Comparison of ENCODE assay signal across 22 cellular contexts in genomic region chr11:94746721-94747120, GRCh38. TPM values are rescaled to one million over a fixed set of nuclear protein-coding genes. Genes with fewer than 3 reads are reported as not detected.
DNase-seq lines count a peak whose midpoint lies in the region; ATAC-seq and TF ChIP-seq lines count a peak whose summit lies in the region.
"Had no signal": no experiment of that assay in that cellular context is flagged by ENCODE, and none has a peak within 500 bp of the region (broad histone marks: within the 10 kb centered on the region; RNA-seq: fewer than 3 reads in every experiment).

No MANE protein-coding gene starts in this region.

- H3K27me3 Mint-ChIP-seq in activated T-cell treated with anti-CD3 and anti-CD28 coated beads, Interleukin-2, amount 50 U/mL, for 24 hours, result peaks cover 64% of the 10 kb centered on the region
- H3K27me3 Mint-ChIP-seq: brain had no signal

- intact Hi-C loops in left colon (cut with DNase I, micrococcal nuclease), result no loop called here

- H3K27me3 ChIP-seq in SJSA1 (replicated peaks) (no peaks in the 10 kb centered on the region), upper lobe of left lung (no peaks in the 10 kb centered on the region)
- H3K27me3 ChIP-seq: ovary, thyroid gland had no signal

- H3K36me3 ChIP-seq in SJSA1 (no peaks in the 10 kb centered on the region), upper lobe of left lung (no peaks in the 10 kb centered on the region)
- H3K36me3 ChIP-seq: ovary, spleen, thyroid gland had no signal

- H3K27ac Mint-ChIP-seq in activated T-cell treated with anti-CD3 and anti-CD28 coated beads, Interleukin-2, amount 50 U/mL, for 24 hours, result no peak overlapping the region
- H3K27ac Mint-ChIP-seq: activated CD4-positive, alpha-beta T cell treated with anti-CD3 and anti-CD28 coated beads, Interleukin-2, amount 10 ng/mL, durations not matched to agents 24 days and 14 days; brain; stimulated activated memory B cell treated with anti-CD40 and anti-IgM and Interleukin-4, amounts not matched to agents 10 μg/mL and 1 μg/mL and 100 μg/mL, for 72 hours had no signal

- no peak for TF ChIP-seq CTCF in upper lobe of left lung (IDR thresholded peaks at IDR 0.05)

- H3K27ac ChIP-seq in SJSA1, result peak overlapping the region; percentile 74
- H3K27ac ChIP-seq in upper lobe of left lung, result peak overlapping the region in 3 of 4 donors; percentile 13 to 60 (median 53)
- H3K27ac ChIP-seq: 22Rv1, ovary, spleen, thyroid gland had no signal

- no peak for TF ChIP-seq POLR2A in upper lobe of left lung (IDR thresholded peaks at IDR 0.05)

- no peak overlapping the region for H3K4me3 Mint-ChIP-seq in activated T-cell treated with anti-CD3 and anti-CD28 coated beads, Interleukin-2, amount 50 U/mL, for 24 hours
- H3K4me3 Mint-ChIP-seq: activated CD4-positive, alpha-beta T cell treated with anti-CD3 and anti-CD28 coated beads, Interleukin-2, amount 10 ng/mL, durations not matched to agents 24 days and 14 days; brain; stimulated activated memory B cell treated with anti-CD40 and anti-IgM and Interleukin-4, amounts not matched to agents 10 μg/mL and 1 μg/mL and 100 μg/mL, for 72 hours had no signal

- ATAC-seq in left colon (peak; percentile 93), upper lobe of left lung (ENCODE audit: low FRiP score in 2 of 2) (no peak), GM19324 (IDR thresholded peaks at IDR 0.05; ENCODE audit: low FRiP score, unreplicated experiment) (no peak)
- ATAC-seq: SK-N-SH treated with all-trans-retinoic acid at 6 μM for 48 hours; stimulated activated memory B cell treated with anti-CD40 and anti-IgM and Interleukin-4, amounts not matched to agents 10 μg/mL and 1 μg/mL and 100 μg/mL, for 72 hours had no signal

- no peaks in the 10 kb centered on the region for H3K9me3 Mint-ChIP-seq in activated T-cell treated with anti-CD3 and anti-CD28 coated beads, Interleukin-2, amount 50 U/mL, for 24 hours
- H3K9me3 Mint-ChIP-seq: activated CD4-positive, alpha-beta T cell treated with anti-CD3 and anti-CD28 coated beads, Interleukin-2, amount 10 ng/mL, durations not matched to agents 24 days and 14 days; brain; stimulated activated memory B cell treated with anti-CD40 and anti-IgM and Interleukin-4, amounts not matched to agents 10 μg/mL and 1 μg/mL and 100 μg/mL, for 72 hours had no signal

- peak; percentile 23 for DNase-seq in NCI-H146 (lab: John Stamatoyannopoulos, UW)
- no peak for DNase-seq in NCI-H146 treated with DMSO at 0.1 percent for 48 hours (lab: John Stamatoyannopoulos, UW; ENCODE audit: unreplicated experiment)
- DNase-seq in SJSA1 (ENCODE audit: low read depth in 1 of 2, low spot score in 2 of 2), result peak in 1 of 2 experiments; percentile 53
- no peak for DNase-seq in left colon
- no peak for DNase-seq in upper lobe of left lung
- no peak for DNase-seq in activated T-cell treated with anti-CD3 and anti-CD28 coated beads, Interleukin-2, amount 50 U/mL, for 24 hours
- no peak for DNase-seq in activated CD4-positive, alpha-beta T cell treated with anti-CD3 and anti-CD28 coated beads, Interleukin-2, amount 50 U/mL, for 1 hour
- DNase-seq: activated CD4-positive, alpha-beta T cell treated with anti-CD3 and anti-CD28 coated beads, Interleukin-2, amount 10 ng/mL, durations not matched to agents 24 days and 14 days; activated naive CD4-positive, alpha-beta T cell treated with anti-CD3 and anti-CD28 coated beads, Interleukin-2, amount 50 U/mL, for 16 hours; C1 segment of cervical spinal cord; DMS79 treated with DMSO at 0.1 percent for 48 hours; Kasumi-1; NCI-H187; NCI-H510A; ovary; spleen; thyroid gland had no signal

- H3K4me1 ChIP-seq in SJSA1 (replicated peaks), result peaks cover 19% of the 10 kb centered on the region
- peaks cover 3 to 23% (median 17%) of the 10 kb centered on the region in 4 donors for H3K4me1 ChIP-seq in upper lobe of left lung

- TF ChIP-seq EP300 in upper lobe of left lung (IDR thresholded peaks at IDR 0.05), result peak in 1 of 4 donors; percentile 22

- no peaks in the 10 kb centered on the region for H3K9me3 ChIP-seq in SJSA1 (replicated peaks)
- H3K9me3 ChIP-seq in upper lobe of left lung, result no peaks in the 10 kb centered on the region
- H3K9me3 ChIP-seq: ovary, spleen, thyroid gland had no signal

- no peak overlapping the region for H3K4me3 ChIP-seq in SJSA1
- no peak overlapping the region for H3K4me3 ChIP-seq in upper lobe of left lung
- H3K4me3 ChIP-seq: ovary, spleen, thyroid gland had no signal

- H3K36me3 Mint-ChIP-seq in activated T-cell treated with anti-CD3 and anti-CD28 coated beads, Interleukin-2, amount 50 U/mL, for 24 hours (ENCODE audit: low read depth), result no peaks in the 10 kb centered on the region
- H3K36me3 Mint-ChIP-seq: brain; stimulated activated memory B cell treated with anti-CD40 and anti-IgM and Interleukin-4, amounts not matched to agents 10 μg/mL and 1 μg/mL and 100 μg/mL, for 72 hours had no signal

- 45 to 66% methylated on average over 3 of the region's 3 CpGs for WGBS in upper lobe of left lung, 2 donors

- peaks cover 2% of the 10 kb centered on the region for H3K4me1 Mint-ChIP-seq in activated T-cell treated with anti-CD3 and anti-CD28 coated beads, Interleukin-2, amount 50 U/mL, for 24 hours (ENCODE audit: low read depth)
- H3K4me1 Mint-ChIP-seq: stimulated activated memory B cell treated with anti-CD40 and anti-IgM and Interleukin-4, amounts not matched to agents 10 μg/mL and 1 μg/mL and 100 μg/mL, for 72 hours had no signal

RNA-seq across cellular contexts. Expression of gene AMOTL1, which starts 21.4 kb away (rescaled TPM):
- total RNA-seq in SJSA1 (2014; rRNA removed; shearing (Covaris generic)), result 10.1 and 14.8 TPM in 2 replicates
- total RNA-seq in left colon (10 to 100 TPM in 1 of 2 donors, 1 to 10 TPM in 1; 3.3 to 14.2 TPM), upper lobe of left lung (10 to 100 TPM; 30.4 to 54.7 (median 46.1) TPM)
